In the genomic region with DNA sequence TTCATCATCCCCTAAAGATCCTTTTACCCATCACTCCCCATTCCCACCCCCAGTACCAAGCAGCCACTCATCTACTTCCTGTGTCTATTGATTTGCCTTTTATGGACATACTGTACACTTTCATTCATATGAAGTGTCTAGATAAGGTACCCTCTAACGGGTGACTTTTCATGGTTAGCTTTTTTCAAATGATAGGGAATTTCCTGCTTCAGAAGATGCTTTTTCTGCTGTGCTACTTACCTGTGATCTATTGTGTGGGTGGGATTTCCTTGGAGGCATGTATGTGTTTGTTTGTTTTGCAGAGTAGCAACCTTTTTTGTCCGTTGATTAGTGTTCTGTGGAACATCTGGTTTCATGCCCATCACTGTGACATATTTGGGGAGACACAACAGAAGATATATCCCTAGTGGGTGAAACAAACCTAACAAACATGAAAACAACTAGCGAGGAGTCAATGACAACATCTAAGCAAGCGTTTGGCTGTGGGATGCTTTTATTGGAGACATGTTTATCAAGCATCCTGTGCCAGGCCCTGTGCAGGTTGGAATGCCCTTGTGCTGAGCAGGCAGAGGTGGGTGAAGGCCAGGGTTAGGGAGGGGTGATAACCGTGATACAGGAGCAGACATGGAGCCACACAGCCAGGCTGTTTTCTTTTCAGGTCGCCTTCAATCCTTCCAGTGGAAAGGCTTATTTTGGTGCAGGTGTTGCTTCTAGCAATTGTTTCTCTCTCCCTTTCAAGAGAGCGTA, we compare ENCODE assay signal across 1 cellular context.
TF ChIP-seq lines count a peak whose summit lies in the region.

No MANE protein-coding gene starts in this region.

TF ChIP-seq in GM12878, 131 proteins besides CTCF, POLR2A, EP300 and RAD21:
- no peak for TF ChIP-seq CHD2 (IDR thresholded peaks at IDR 0.05; ENCODE audit: borderline replicate concordance, low read depth, low read length)
- 0 out of 3 replicates have a peak, but pooled peaks of 1 of the 2 experiments have one; percentile 9 for TF ChIP-seq EGR1 (IDR thresholded peaks at IDR 0.05; ENCODE audit: borderline replicate concordance in 1 of 2, low read depth in 2 of 2, low read length in 2 of 2)
- TF ChIP-seq SIX5 (IDR thresholded peaks at IDR 0.05; ENCODE audit: low read depth, low read length, severe bottlenecking): no peak
- TF ChIP-seq, protein P1, sequence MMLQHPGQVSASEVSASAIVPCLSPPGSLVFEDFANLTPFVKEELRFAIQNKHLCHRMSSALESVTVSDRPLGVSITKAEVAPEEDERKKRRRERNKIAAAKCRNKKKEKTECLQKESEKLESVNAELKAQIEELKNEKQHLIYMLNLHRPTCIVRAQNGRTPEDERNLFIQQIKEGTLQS (IDR thresholded peaks at IDR 0.05; ENCODE audit: borderline replicate concordance, extremely low read depth, low read depth, low read length): no peak
- peak; percentile 48 to 92 for TF ChIP-seq SRF (IDR thresholded peaks at IDR 0.05; ENCODE audit: low read depth in 2 of 2, low read length in 2 of 2)
- TF ChIP-seq BCL11A (IDR thresholded peaks at IDR 0.05; ENCODE audit: low read depth, low read length): no peak
- no peak for TF ChIP-seq BRCA1 (IDR thresholded peaks at IDR 0.05; ENCODE audit: low read depth, low read length)
